36 cellular contexts compared by ENCODE assay signal in the genomic region with DNA sequence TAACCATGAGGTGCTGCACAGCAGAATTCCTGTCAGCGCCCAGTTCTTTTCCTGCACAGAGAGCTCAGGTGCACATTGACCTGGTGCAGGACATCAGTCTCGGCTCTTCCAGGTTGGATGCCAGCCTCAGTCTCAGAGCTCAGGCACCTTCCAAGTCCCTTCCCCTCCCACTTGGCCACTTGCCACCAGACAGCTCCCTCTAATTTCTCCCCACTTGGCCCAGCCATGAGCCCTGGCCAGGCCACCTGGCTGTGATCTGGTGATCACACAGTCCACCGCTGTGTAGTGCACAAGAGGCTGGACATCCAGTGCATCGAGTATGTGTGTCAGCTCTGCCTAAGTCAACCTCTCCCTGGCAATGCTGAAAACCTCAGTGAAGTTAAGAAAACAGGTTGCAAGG.
"Had no signal": no experiment of that assay in that cellular context is flagged by ENCODE, and none has a peak within 500 bp of the region (broad histone marks: within the 10 kb centered on the region; RNA-seq: fewer than 3 reads in every experiment).

No MANE protein-coding gene starts in this region.

- H3K9ac ChIP-seq: KMS-11 had no signal

- DNase-seq: activated CD4-positive, alpha-beta memory T cell treated with anti-CD3 and anti-CD28 coated beads, Interleukin-2, amount 10 ng/mL, durations not matched to agents 7 days and 5 days; activated CD4-positive, alpha-beta T cell treated with anti-CD3 and anti-CD28 coated beads for 1 hour; activated CD4-positive, alpha-beta T cell treated with anti-CD3 and anti-CD28 coated beads for 48 hours; activated CD4-positive, CD25-positive, alpha-beta regulatory T cell; activated CD8-positive, alpha-beta memory T cell treated with anti-CD3 and anti-CD28 coated beads for 24 hours; activated CD8-positive, alpha-beta memory T cell treated with anti-CD3 and anti-CD28 coated beads, Interleukin-2, amount 10 ng/mL, durations not matched to agents 7 days and 5 days; activated CD8-positive, alpha-beta memory T cell treated with anti-CD3 and anti-CD28 coated beads, Interleukin-2, amount 50 U/mL, for 48 hours; activated effector memory CD4-positive, alpha-beta T cell treated with Interleukin-2 at 50 U/mL for 16 hours; activated naive CD4-positive, alpha-beta T cell treated with anti-CD3 and anti-CD28 coated beads, Interleukin-2, amount 10 ng/mL, durations not matched to agents 7 days and 5 days; activated naive CD8-positive, alpha-beta T cell treated with anti-CD3 and anti-CD28 coated beads, Interleukin-2, amount 50 U/mL, for 24 hours; activated T-cell treated with anti-CD3 and anti-CD28 coated beads, Interleukin-2, amount 50 U/mL, for 48 hours; anterior cingulate cortex; colonic mucosa; MM.1S; MV-4-11; NCI-H1105 treated with DMSO at 0.1 percent for 48 hours; NCI-H1436; NCI-H1694; NCI-H1930; NCI-H2081 treated with DMSO at 0.1 percent for 48 hours; NCI-H2227 treated with DMSO at 0.1 percent for 48 hours; NCI-H446; NCI-H510A treated with DMSO at 0.1 percent for 48 hours; NCI-H526 treated with DMSO at 0.1 percent for 48 hours; NCI-H82; NK-92 treated with Interleukin-12 subunit alpha and Interleukin-12 subunit beta, amount 100 ng/mL, for 24 hours; PC-3; SIG-M5; SW 1271; T-helper 1 cell; T-helper 2 cell; T1000; WERI-Rb-1 had no signal

- H3K27me3 ChIP-seq: colonic mucosa, Peyer's patch had no signal

- H3K27ac ChIP-seq: colonic mucosa, KMS-11, Peyer's patch, RWPE1, WERI-Rb-1 had no signal

- H3K36me3 ChIP-seq: colonic mucosa, Peyer's patch, WERI-Rb-1 had no signal

- H3K4me3 ChIP-seq: colonic mucosa, Peyer's patch had no signal

- H3K9me3 ChIP-seq: colonic mucosa, Peyer's patch had no signal

- H3K4me2 ChIP-seq: KMS-11 had no signal
